ENCODE assay signal across 22 cellular contexts in genomic region chr11:69484427-69485259, GRCh38. TPM values are rescaled to one million over a fixed set of nuclear protein-coding genes. Genes with fewer than 3 reads are reported as not detected.
DNase-seq lines count a peak whose midpoint lies in the region; ATAC-seq and TF ChIP-seq lines count a peak whose summit lies in the region.
"Had no signal": no experiment of that assay in that cellular context is flagged by ENCODE, and none has a peak within 500 bp of the region (broad histone marks: within the 10 kb centered on the region; RNA-seq: fewer than 3 reads in every experiment).

No MANE protein-coding gene starts in this region.

- no peaks in the 10 kb centered on the region for H3K9me3 Mint-ChIP-seq in neural crest cell
- H3K9me3 Mint-ChIP-seq in stimulated activated memory B cell treated with anti-CD40 and anti-IgM and Interleukin-4, amounts not matched to agents 10 μg/mL and 1 μg/mL and 100 μg/mL, for 72 hours: no peaks in the 10 kb centered on the region
- no peaks in the 10 kb centered on the region for H3K9me3 Mint-ChIP-seq in mesothelial cell of epicardium
- H3K9me3 Mint-ChIP-seq: CD4-positive, alpha-beta memory T cell had no signal

- no peak overlapping the region for H3K27ac ChIP-seq in right atrium auricular region
- no peak overlapping the region for H3K27ac ChIP-seq in left ventricle myocardium inferior (replicated peaks)
- no peak overlapping the region for H3K27ac ChIP-seq in upper lobe of right lung
- H3K27ac ChIP-seq: 22Rv1, PC-9 had no signal

- H3K4me3 ChIP-seq in right atrium auricular region (no peak overlapping the region), left ventricle myocardium inferior (no peak overlapping the region), upper lobe of right lung (no peak overlapping the region)
- H3K4me3 ChIP-seq: PC-9 had no signal

- H3K9me3 ChIP-seq in right atrium auricular region (no peaks in the 10 kb centered on the region), left ventricle myocardium inferior (replicated peaks) (no peaks in the 10 kb centered on the region), upper lobe of right lung (no peaks in the 10 kb centered on the region)

- ATAC-seq in Right ventricle myocardium inferior (no peak), upper lobe of right lung (no peak)
- no peak for ATAC-seq in stimulated activated memory B cell treated with anti-CD40 and anti-IgM and Interleukin-4, amounts not matched to agents 10 μg/mL and 1 μg/mL and 100 μg/mL, for 72 hours
- ATAC-seq: HCT116 had no signal

- H3K4me1 Mint-ChIP-seq in neural crest cell (peaks cover 35% of the 10 kb centered on the region), mesothelial cell of epicardium (no peaks in the 10 kb centered on the region)
- H3K4me1 Mint-ChIP-seq in stimulated activated memory B cell treated with anti-CD40 and anti-IgM and Interleukin-4, amounts not matched to agents 10 μg/mL and 1 μg/mL and 100 μg/mL, for 72 hours: no peaks in the 10 kb centered on the region
- H3K4me1 Mint-ChIP-seq: CD4-positive, alpha-beta memory T cell had no signal

- H3K36me3 Mint-ChIP-seq in neural crest cell (ENCODE audit: low read depth) (no peaks in the 10 kb centered on the region), mesothelial cell of epicardium (no peaks in the 10 kb centered on the region)
- H3K36me3 Mint-ChIP-seq in stimulated activated memory B cell treated with anti-CD40 and anti-IgM and Interleukin-4, amounts not matched to agents 10 μg/mL and 1 μg/mL and 100 μg/mL, for 72 hours: no peaks in the 10 kb centered on the region
- H3K36me3 Mint-ChIP-seq: CD4-positive, alpha-beta memory T cell had no signal

- H3K27me3 Mint-ChIP-seq in neural crest cell (ENCODE audit: low read depth): no peaks in the 10 kb centered on the region
- H3K27me3 Mint-ChIP-seq in stimulated activated memory B cell treated with anti-CD40 and anti-IgM and Interleukin-4, amounts not matched to agents 10 μg/mL and 1 μg/mL and 100 μg/mL, for 72 hours: no peaks in the 10 kb centered on the region
- H3K27me3 Mint-ChIP-seq in mesothelial cell of epicardium (ENCODE audit: low read depth): no peaks in the 10 kb centered on the region
- H3K27me3 Mint-ChIP-seq: CD4-positive, alpha-beta memory T cell had no signal

- H3K36me3 ChIP-seq in right atrium auricular region (no peaks in the 10 kb centered on the region), left ventricle myocardium inferior (no peaks in the 10 kb centered on the region), upper lobe of right lung (no peaks in the 10 kb centered on the region)

- H3K27ac Mint-ChIP-seq in neural crest cell (ENCODE audit: unreplicated experiment): peak overlapping the region; percentile 97
- H3K27ac Mint-ChIP-seq in stimulated activated memory B cell treated with anti-CD40 and anti-IgM and Interleukin-4, amounts not matched to agents 10 μg/mL and 1 μg/mL and 100 μg/mL, for 72 hours: no peak overlapping the region
- H3K27ac Mint-ChIP-seq in mesothelial cell of epicardium: no peak overlapping the region
- H3K27ac Mint-ChIP-seq: CD4-positive, alpha-beta memory T cell had no signal

- H3K4me3 Mint-ChIP-seq in neural crest cell (peak overlapping the region; percentile 47), mesothelial cell of epicardium (no peak overlapping the region)
- H3K4me3 Mint-ChIP-seq in stimulated activated memory B cell treated with anti-CD40 and anti-IgM and Interleukin-4, amounts not matched to agents 10 μg/mL and 1 μg/mL and 100 μg/mL, for 72 hours: no peak overlapping the region
- H3K4me3 Mint-ChIP-seq: CD4-positive, alpha-beta memory T cell had no signal

- DNase-seq in Right ventricle myocardium inferior (ENCODE audit: missing footprints) (peak; percentile 14), right atrium auricular region (ENCODE audit: low spot score) (no peak), left ventricle myocardium inferior (peak; percentile 13), neural crest cell (ENCODE audit: low read depth, low spot score) (no peak), upper lobe of right lung (peak; percentile 46), mesothelial cell of epicardium (ENCODE audit: low spot score in 2 of 2, unreplicated experiment in 2 of 2) (no peak), RPMI8226 (no peak)
- DNase-seq: Calu3; CD4-positive, alpha-beta memory T cell; DMS53; KBM-7; MV-4-11; NCI-H1417 treated with DMSO at 0.1 percent for 48 hours; NCI-H2029; NCI-H2171; NCI-H446 treated with DMSO at 0.1 percent for 48 hours; NCI-H748 treated with DMSO at 0.1 percent for 48 hours; PC-9 had no signal

- TF ChIP-seq CTCF in right atrium auricular region (IDR thresholded peaks at IDR 0.05) (no peak), left ventricle myocardium inferior (IDR thresholded peaks at IDR 0.05; ENCODE audit: borderline replicate concordance) (no peak), neural crest cell (conservative IDR thresholded peaks at IDR 0.05) (no peak), upper lobe of right lung (IDR thresholded peaks at IDR 0.05) (no peak), mesothelial cell of epicardium (IDR thresholded peaks at IDR 0.05; ENCODE audit: unreplicated experiment) (no peak)

- no peaks in the 10 kb centered on the region for H3K27me3 ChIP-seq in right atrium auricular region
- H3K27me3 ChIP-seq in left ventricle myocardium inferior (ENCODE audit: low read depth): no peaks in the 10 kb centered on the region
- no peaks in the 10 kb centered on the region for H3K27me3 ChIP-seq in upper lobe of right lung

- intact Hi-C loops in Right ventricle myocardium inferior (cut with DNase I): no loop called here
- intact Hi-C loops in left ventricle myocardium inferior (cut with micrococcal nuclease): no loop called here
- intact Hi-C loops in upper lobe of right lung (cut with DNase I): no loop called here

- H3K4me1 ChIP-seq in right atrium auricular region (peaks cover 0 to 62% of the 10 kb centered on the region in 2 donors), left ventricle myocardium inferior (peaks cover 67% of the 10 kb centered on the region), upper lobe of right lung (no peaks in the 10 kb centered on the region)

RNA-seq across cellular contexts. Expression of gene LINC01488, which starts 3.2 kb away (rescaled TPM):
- total RNA-seq in Right ventricle myocardium inferior (0.08 TPM), right atrium auricular region (not detected), left ventricle myocardium inferior (0.38 TPM), neural crest cell (0.11 TPM in 1 of 2 replicates, not detected in the other), upper lobe of right lung (not detected), mesothelial cell of epicardium (not detected in 3 replicates)
- total RNA-seq: Calu3; CD4-positive, alpha-beta memory T cell; HT1080; PC-9 had no signal

Comparison
In these comparisons a context has a peak if more than half of its experiments do, and no peak if none do; other contexts are left out.
1. DNase-seq: peak in Right ventricle myocardium inferior (single experiment), left ventricle myocardium inferior (single experiment) and upper lobe of right lung (single experiment); none in right atrium auricular region (single experiment), neural crest cell (single experiment), mesothelial cell of epicardium (0 of 2) and RPMI8226 (single experiment).